ENCODE assay signal across 20 cellular contexts in the genomic region with DNA sequence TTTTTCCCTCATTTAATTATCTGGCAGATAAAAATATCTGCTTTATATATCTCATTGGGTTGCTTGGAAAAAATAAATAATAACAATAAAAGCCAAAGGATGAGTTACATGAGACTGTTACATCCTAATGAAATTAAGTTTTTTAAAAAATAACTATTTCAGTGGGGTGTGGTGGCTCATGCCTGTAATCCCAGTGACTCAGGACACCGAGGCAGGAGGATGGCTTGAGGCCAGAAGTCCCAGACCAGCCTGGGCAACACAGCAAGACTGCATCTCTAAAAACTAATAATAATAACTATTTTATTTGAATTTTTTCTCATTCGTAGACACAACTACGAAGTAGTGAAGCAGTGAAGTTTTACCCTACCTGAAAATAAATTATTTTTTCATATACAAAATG.
"Had no signal": no experiment of that assay in that cellular context is flagged by ENCODE, and none has a peak within 500 bp of the region (broad histone marks: within the 10 kb centered on the region; RNA-seq: fewer than 3 reads in every experiment).

No MANE protein-coding gene starts in this region.

- H3K27me3 Mint-ChIP-seq: activated naive CD4-positive, alpha-beta T cell treated with anti-CD3 and anti-CD28 coated beads, Interleukin-2, amount 10 ng/mL, durations not matched to agents 7 days and 5 days; progenitor cell of endocrine pancreas had no signal

- H3K36me3 Mint-ChIP-seq: activated naive CD4-positive, alpha-beta T cell treated with anti-CD3 and anti-CD28 coated beads, Interleukin-2, amount 10 ng/mL, durations not matched to agents 7 days and 5 days had no signal

- ATAC-seq: activated CD8-positive, alpha-beta T cell treated with anti-CD3 and anti-CD28 coated beads, Interleukin-2, amount 10 ng/mL, durations not matched to agents 7 days and 5 days; activated naive CD8-positive, alpha-beta T cell treated with anti-CD3 and anti-CD28 coated beads, Interleukin-2, amount 50 U/mL, for 24 hours; activated T-cell treated with anti-CD3 and anti-CD28 coated beads, Interleukin-2, amount 50 U/mL, for 4 hours had no signal

- DNase-seq: activated CD4-positive, alpha-beta T cell treated with anti-CD3 and anti-CD28 coated beads, Interleukin-2, amount 10 ng/mL, durations not matched to agents 7 days and 5 days; activated CD8-positive, alpha-beta T cell treated with anti-CD3 and anti-CD28 coated beads, Interleukin-2, amount 10 ng/mL, durations not matched to agents 7 days and 5 days; activated naive CD4-positive, alpha-beta T cell treated with anti-CD3 and anti-CD28 coated beads, Interleukin-2, amount 10 ng/mL, durations not matched to agents 7 days and 5 days; activated naive CD8-positive, alpha-beta T cell treated with anti-CD3 and anti-CD28 coated beads, Interleukin-2, amount 50 U/mL, for 24 hours; activated T-cell treated with anti-CD3 and anti-CD28 coated beads, Interleukin-2, amount 50 U/mL, for 4 hours; brain microvascular endothelial cell; cerebellar nuclear complex; effector CD4-positive, alpha-beta T cell; esophagus squamous epithelium; foreskin melanocyte; kidney glomerular epithelial cell; left ventricle myocardium inferior; mammary epithelial cell; midbrain; occipital lobe; stimulated activated CD4-positive, alpha-beta T cell treated with anti-CD3 and anti-CD28 coated beads, Interleukin-2, amount 100 ng/mL, for 24 hours; stimulated activated naive CD4-positive, alpha-beta T cell treated with Interleukin-2 at 50 U/mL for 16 hours; T1000; thyroid gland had no signal

- H3K4me3 Mint-ChIP-seq: activated CD4-positive, alpha-beta T cell treated with anti-CD3 and anti-CD28 coated beads, Interleukin-2, amount 10 ng/mL, durations not matched to agents 7 days and 5 days; activated CD8-positive, alpha-beta T cell treated with anti-CD3 and anti-CD28 coated beads, Interleukin-2, amount 10 ng/mL, durations not matched to agents 7 days and 5 days; activated naive CD4-positive, alpha-beta T cell treated with anti-CD3 and anti-CD28 coated beads, Interleukin-2, amount 10 ng/mL, durations not matched to agents 7 days and 5 days; activated naive CD8-positive, alpha-beta T cell treated with anti-CD3 and anti-CD28 coated beads, Interleukin-2, amount 50 U/mL, for 24 hours; activated T-cell treated with anti-CD3 and anti-CD28 coated beads, Interleukin-2, amount 50 U/mL, for 4 hours had no signal

- H3K27ac Mint-ChIP-seq: activated CD4-positive, alpha-beta T cell treated with anti-CD3 and anti-CD28 coated beads, Interleukin-2, amount 10 ng/mL, durations not matched to agents 7 days and 5 days; activated CD8-positive, alpha-beta T cell treated with anti-CD3 and anti-CD28 coated beads, Interleukin-2, amount 10 ng/mL, durations not matched to agents 7 days and 5 days; activated naive CD4-positive, alpha-beta T cell treated with anti-CD3 and anti-CD28 coated beads, Interleukin-2, amount 10 ng/mL, durations not matched to agents 7 days and 5 days; activated naive CD8-positive, alpha-beta T cell treated with anti-CD3 and anti-CD28 coated beads, Interleukin-2, amount 50 U/mL, for 24 hours; progenitor cell of endocrine pancreas had no signal

- H3K9me3 Mint-ChIP-seq: activated CD4-positive, alpha-beta T cell treated with anti-CD3 and anti-CD28 coated beads, Interleukin-2, amount 10 ng/mL, durations not matched to agents 7 days and 5 days; activated naive CD4-positive, alpha-beta T cell treated with anti-CD3 and anti-CD28 coated beads, Interleukin-2, amount 10 ng/mL, durations not matched to agents 7 days and 5 days; activated naive CD8-positive, alpha-beta T cell treated with anti-CD3 and anti-CD28 coated beads, Interleukin-2, amount 50 U/mL, for 24 hours; activated T-cell treated with anti-CD3 and anti-CD28 coated beads, Interleukin-2, amount 50 U/mL, for 4 hours had no signal
